ENCODE assay signal across 10 cellular contexts in the genomic region with DNA sequence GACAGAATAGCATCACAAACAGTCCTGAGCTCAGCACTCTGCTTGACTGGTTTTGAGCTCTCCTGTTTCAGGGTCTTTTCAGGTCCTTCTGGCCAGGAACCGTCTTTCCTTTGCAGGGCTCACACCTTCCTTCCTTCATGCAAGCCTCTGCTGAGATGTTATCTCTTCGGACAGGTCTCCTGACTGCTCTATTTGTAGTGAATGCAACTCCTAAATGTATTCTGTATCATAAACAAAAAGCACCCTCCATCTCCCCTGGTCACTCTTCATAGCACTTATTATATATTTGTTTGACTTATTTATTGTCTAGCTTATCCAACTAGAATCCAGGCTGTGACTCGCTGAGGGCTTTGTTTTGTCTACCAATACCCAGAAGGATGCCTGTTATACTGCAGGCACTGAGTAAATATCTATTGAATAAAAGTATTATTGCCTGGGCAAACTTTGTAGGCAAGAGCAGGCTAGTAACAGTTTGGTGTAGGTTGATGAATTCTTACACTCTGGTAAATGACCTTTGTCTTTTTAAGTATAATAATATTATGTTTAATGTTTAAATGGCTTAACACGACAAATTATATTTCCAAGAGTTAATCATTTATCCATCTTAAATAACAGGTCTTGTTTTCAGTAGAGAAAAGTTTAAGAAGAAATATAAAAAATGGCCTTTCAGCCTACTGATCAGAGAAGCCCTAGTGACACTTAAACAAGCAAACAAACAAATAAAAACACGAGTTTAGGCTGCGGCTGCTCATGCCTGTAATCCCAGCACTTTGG.
DNase-seq lines count a peak whose midpoint lies in the region; ATAC-seq and TF ChIP-seq lines count a peak whose summit lies in the region.
"Had no signal": no experiment of that assay in that cellular context is flagged by ENCODE, and none has a peak within 500 bp of the region (broad histone marks: within the 10 kb centered on the region; RNA-seq: fewer than 3 reads in every experiment).

No MANE protein-coding gene starts in this region.

- H3K4me1 ChIP-seq in RWPE2 (ENCODE audit: insufficient read depth, poor library complexity, severe bottlenecking) (peaks cover 54% of the 10 kb centered on the region), transverse colon (peaks cover 30 to 73% (median 54%) of the 10 kb centered on the region in 4 donors)

- H3K9me3 ChIP-seq in RWPE2 (ENCODE audit: severe bottlenecking) (no peaks in the 10 kb centered on the region), transverse colon (no peaks in the 10 kb centered on the region)

- no peak for ATAC-seq in activated T-cell treated with anti-CD3 and anti-CD28 coated beads, Interleukin-2, amount 50 U/mL, for 72 hours (replicated peaks in 1 of 2)
- ATAC-seq in RWPE2 (ENCODE audit: low read depth) (no peak), left colon (peak; percentile 58), HG02884 (IDR thresholded peaks at IDR 0.05; ENCODE audit: unreplicated experiment) (no peak)

- H3K36me3 ChIP-seq in RWPE2 (ENCODE audit: low read depth) (no peaks in the 10 kb centered on the region), transverse colon (no peaks in the 10 kb centered on the region)

- H3K36me3 Mint-ChIP-seq in activated T-cell treated with anti-CD3 and anti-CD28 coated beads, Interleukin-2, amount 50 U/mL, for 72 hours (ENCODE audit: insufficient read depth in 2 of 2) = no peaks in the 10 kb centered on the region
- H3K36me3 Mint-ChIP-seq: WTC11 had no signal

- intact Hi-C loops in left colon (cut with DNase I, micrococcal nuclease) = loop anchor here in 1 of 2 donors (5.0 kb wide), 1 partner anchor 293 kb away; no protein-coding TSS in a partner anchor
- intact Hi-C loops in transverse colon (cut with DNase I; ENCODE audit: low total_unique reads) = loop anchor here (5.0 kb wide), 1 partner anchor 293 kb away; no protein-coding TSS in a partner anchor

- no peak overlapping the region for H3K4me3 ChIP-seq in RWPE2 (ENCODE audit: severe bottlenecking)
- H3K4me3 ChIP-seq in transverse colon = no peak overlapping the region

- H3K27ac ChIP-seq in RWPE2 (ENCODE audit: poor library complexity, severe bottlenecking) (peak overlapping the region; percentile 70), transverse colon (peak overlapping the region; percentile 79 to 87 (median 82))

- DNase-seq in activated T-cell treated with anti-CD3 and anti-CD28 coated beads, Interleukin-2, amount 50 U/mL, for 72 hours = no peak
- DNase-seq in activated T-cell treated with anti-CD3 and anti-CD28 coated beads for 4 hours = no peak
- DNase-seq in RWPE2 (ENCODE audit: low spot score) = no peak
- no peak for DNase-seq in left colon
- no peak for DNase-seq in transverse colon
- DNase-seq in germinal center (ENCODE audit: low spot score) = no peak
- no peak for DNase-seq in activated effector memory CD4-positive, alpha-beta T cell treated with Interleukin-2 at 50 U/mL for 16 hours
- DNase-seq: foreskin melanocyte had no signal

- H3K27ac Mint-ChIP-seq in activated T-cell treated with anti-CD3 and anti-CD28 coated beads, Interleukin-2, amount 50 U/mL, for 72 hours = peak overlapping the region; percentile 76

- TF ChIP-seq POLR2A in transverse colon (IDR thresholded peaks at IDR 0.05) = no peak

- WGBS in transverse colon (ENCODE audit: low coverage in 1 of 2), 2 donors = 12 to 44% methylated on average over 4 to 6 of the region's 6 CpGs

- no peaks in the 10 kb centered on the region for H3K27me3 Mint-ChIP-seq in activated T-cell treated with anti-CD3 and anti-CD28 coated beads, Interleukin-2, amount 50 U/mL, for 72 hours (ENCODE audit: low read depth)

- no peaks in the 10 kb centered on the region for H3K27me3 ChIP-seq in RWPE2 (ENCODE audit: insufficient read depth, poor library complexity, severe bottlenecking)
- no peaks in the 10 kb centered on the region for H3K27me3 ChIP-seq in transverse colon

- TF ChIP-seq EP300 in transverse colon (IDR thresholded peaks at IDR 0.05; ENCODE audit: low read depth) = no peak

- TF ChIP-seq CTCF in RWPE2 (IDR thresholded peaks at IDR 0.05; ENCODE audit: poor library complexity, severe bottlenecking) (no peak), transverse colon (IDR thresholded peaks at IDR 0.05) (no peak)

- in situ Hi-C loops in transverse colon (cut with MboI; ENCODE audit: low pct_ligation_motif_present in 1 of 4, low pct_unique_long_range_greater_than_20kb in 1 of 4, low sequenced_read_pairs in 3 of 4) = no loop called here

- peaks cover 83% of the 10 kb centered on the region for H3K4me1 Mint-ChIP-seq in activated T-cell treated with anti-CD3 and anti-CD28 coated beads, Interleukin-2, amount 50 U/mL, for 72 hours (ENCODE audit: low read depth)

- H3K4me3 Mint-ChIP-seq in activated T-cell treated with anti-CD3 and anti-CD28 coated beads, Interleukin-2, amount 50 U/mL, for 72 hours = peak overlapping the region; percentile 8 to 59
- H3K4me3 Mint-ChIP-seq: WTC11 had no signal

- H3K9me3 Mint-ChIP-seq in activated T-cell treated with anti-CD3 and anti-CD28 coated beads, Interleukin-2, amount 50 U/mL, for 72 hours = no peaks in the 10 kb centered on the region
- H3K9me3 Mint-ChIP-seq: WTC11 had no signal
